ENCODE assay signal across 8 cellular contexts in genomic region chr12:89427508-89428156, GRCh38.
DNase-seq lines count a peak whose midpoint lies in the region; ATAC-seq lines count a peak whose summit lies in the region.

No MANE protein-coding gene starts in this region.

- peak; percentile 98 for ATAC-seq in GM18519 (IDR thresholded peaks at IDR 0.05; ENCODE audit: low FRiP score, unreplicated experiment)
- peak; percentile 93 for ATAC-seq in GM21529 (IDR thresholded peaks at IDR 0.05; ENCODE audit: unreplicated experiment)
- peak; percentile 96 for ATAC-seq in HG03520 (IDR thresholded peaks at IDR 0.05; ENCODE audit: unreplicated experiment)

- peak; percentile 54 for DNase-seq in foreskin melanocyte
- no peak for DNase-seq in AG08396 (ENCODE audit: low spot score)
- DNase-seq in NCI-H748 treated with DMSO at 0.1 percent for 48 hours (lab: John Stamatoyannopoulos, UW), result no peak
- no peak for DNase-seq in activated CD8-positive, alpha-beta memory T cell treated with anti-CD3 and anti-CD28 coated beads, Interleukin-2, amount 50 U/mL, for 4 hours
- no peak for DNase-seq in NCI-H1105 treated with DMSO at 0.1 percent for 48 hours (lab: John Stamatoyannopoulos, UW)
